14 cellular contexts compared by ENCODE assay signal in the genomic region with DNA sequence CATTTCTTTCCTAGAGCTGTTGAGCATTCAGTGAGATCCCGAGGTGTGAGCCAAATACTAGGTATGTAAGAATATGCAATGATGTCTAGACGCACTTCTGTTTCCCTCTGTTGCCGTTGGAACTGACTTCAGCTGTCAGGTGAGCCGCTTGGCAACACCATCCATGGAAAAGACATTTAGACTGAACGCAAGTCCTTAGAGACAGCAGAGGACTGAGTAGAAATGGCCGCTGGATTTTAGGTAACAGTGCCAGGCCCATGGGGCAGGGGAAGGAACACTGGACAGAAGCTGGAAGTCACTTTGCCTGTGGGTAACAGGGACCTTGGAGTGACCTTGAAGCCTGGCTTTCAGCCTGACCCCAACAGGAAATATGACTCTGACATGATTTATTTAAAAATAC.
"Had no signal": no experiment of that assay in that cellular context is flagged by ENCODE, and none has a peak within 500 bp of the region (broad histone marks: within the 10 kb centered on the region; RNA-seq: fewer than 3 reads in every experiment).

No MANE protein-coding gene starts in this region.

- H3K27ac ChIP-seq: right lobe of liver had no signal

- H3K27me3 ChIP-seq: right lobe of liver, spleen had no signal

- ATAC-seq: naive thymus-derived CD4-positive, alpha-beta T cell; right lobe of liver; stimulated activated memory B cell treated with anti-CD40 and anti-IgM and Interleukin-4, amounts not matched to agents 10 μg/mL and 1 μg/mL and 100 μg/mL, for 72 hours had no signal

- H3K36me3 ChIP-seq: prostate gland, right lobe of liver, spleen had no signal

- H3K9me3 Mint-ChIP-seq: mesothelial cell of epicardium had no signal

- DNase-seq: activated CD4-positive, alpha-beta T cell treated with anti-CD3 and anti-CD28 coated beads, Interleukin-2, amount 50 U/mL, for 48 hours; activated CD4-positive, CD25-positive, alpha-beta regulatory T cell treated with anti-CD3 and anti-CD28 coated beads, Interleukin-2, amount 50 U/mL, for 72 hours; activated naive CD4-positive, alpha-beta T cell treated with Interleukin-2 at 50 U/mL for 16 hours; effector memory CD4-positive, alpha-beta T cell; erythroblast; kidney; naive thymus-derived CD4-positive, alpha-beta T cell; spleen; stimulated activated CD4-positive, alpha-beta T cell treated with anti-CD3 and anti-CD28 coated beads, Interleukin-1b, Interleukin-23, amount 100 ng/mL, for 48 hours had no signal

- H3K27ac Mint-ChIP-seq: mesothelial cell of epicardium; naive thymus-derived CD4-positive, alpha-beta T cell; stimulated activated memory B cell treated with anti-CD40 and anti-IgM and Interleukin-4, amounts not matched to agents 10 μg/mL and 1 μg/mL and 100 μg/mL, for 72 hours had no signal

- H3K9me3 ChIP-seq: prostate gland, right lobe of liver, spleen had no signal

- H3K4me3 ChIP-seq: prostate gland, right lobe of liver, spleen had no signal

- H3K36me3 Mint-ChIP-seq: mesothelial cell of epicardium; naive thymus-derived CD4-positive, alpha-beta T cell; stimulated activated memory B cell treated with anti-CD40 and anti-IgM and Interleukin-4, amounts not matched to agents 10 μg/mL and 1 μg/mL and 100 μg/mL, for 72 hours; type B pancreatic cell had no signal
